In genomic region chr3:191236635-191237034, GRCh38 we compare ENCODE assay signal across 25 cellular contexts. TPM values are rescaled to one million over a fixed set of nuclear protein-coding genes. Genes with fewer than 3 reads are reported as not detected.
DNase-seq lines count a peak whose midpoint lies in the region; ATAC-seq, FAIRE-seq and TF ChIP-seq lines count a peak whose summit lies in the region.
"Had no signal": no experiment of that assay in that cellular context is flagged by ENCODE, and none has a peak within 500 bp of the region (broad histone marks: within the 10 kb centered on the region; RNA-seq: fewer than 3 reads in every experiment).

No MANE protein-coding gene starts in this region.

- no peaks in the 10 kb centered on the region for H3K9me3 ChIP-seq in OCI-LY7 (ENCODE audit: low read length)
- no peaks in the 10 kb centered on the region for H3K9me3 ChIP-seq in tibial artery
- H3K9me3 ChIP-seq: ascending aorta, mucosa of descending colon, neutrophil, right atrium auricular region, SJCRH30 had no signal

- H3K4me2 ChIP-seq in OCI-LY7 (ENCODE audit: low read length): no peak overlapping the region

- no peaks in the 10 kb centered on the region for H3K9me2 ChIP-seq in OCI-LY7 (ENCODE audit: insufficient read depth, low read length)

- DNase-seq in AG10803 (ENCODE audit: low read depth) (peak; percentile 65), OCI-LY7 (ENCODE audit: low spot score) (no peak), chondrocyte (ENCODE audit: low spot score) (no peak), memory B cell (ENCODE audit: low spot score in 2 of 2) (no peak), D721Med (ENCODE audit: insufficient read length, low spot score) (no peak), tibial artery (no peak)
- DNase-seq: ACHN; activated CD4-positive, alpha-beta T cell treated with anti-CD3 and anti-CD28 coated beads for 36 hours; activated gamma-delta T cell treated with Interleukin-2 at 50 U/mL for 16 hours; cortex of kidney; hippocampal formation; mucosa of descending colon; NCI-H2081; NCI-H510A; SJCRH30; stimulated activated CD4-positive, alpha-beta T cell treated with anti-CD3 and anti-CD28 coated beads, Interleukin-1b, Interleukin-23, amount 100 ng/mL, for 48 hours; T-helper 9 cell had no signal

- no peak for TF ChIP-seq CTCF in AG10803 (conservative IDR thresholded peaks at IDR 0.05; ENCODE audit: low read length)
- no peak for TF ChIP-seq CTCF in OCI-LY7 (conservative IDR thresholded peaks at IDR 0.05; ENCODE audit: low read length)
- no peak for TF ChIP-seq CTCF in chondrocyte (IDR thresholded peaks at IDR 0.05)
- TF ChIP-seq CTCF in D721Med (IDR thresholded peaks at IDR 0.05; ENCODE audit: insufficient read depth, missing control alignments): no peak
- TF ChIP-seq CTCF in tibial artery (IDR thresholded peaks at IDR 0.05): no peak

- no peaks in the 10 kb centered on the region for H4K20me1 ChIP-seq in OCI-LY7 (ENCODE audit: insufficient read depth, low read length)

- no peaks in the 10 kb centered on the region for H3K27me3 ChIP-seq in tibial artery
- H3K27me3 ChIP-seq: ascending aorta, neutrophil, right atrium auricular region, SJCRH30 had no signal

- H3K79me2 ChIP-seq in OCI-LY7 (ENCODE audit: insufficient read depth, low read depth, low read length): no peaks in the 10 kb centered on the region

- POLR2A ChIA-PET in OCI-LY7 (lab: Charles Lee): interaction anchor here (1.6 kb wide), 1 partner anchor 10 kb away, joined by 4 read pairs; no protein-coding TSS in a partner anchor

- H3K4me3 ChIP-seq in AG10803 (ENCODE audit: low read length) (no peak overlapping the region), OCI-LY7 (ENCODE audit: low read depth, low read length, poor library complexity, severe bottlenecking) (no peak overlapping the region), tibial artery (no peak overlapping the region)
- H3K4me3 ChIP-seq: ascending aorta, mucosa of descending colon, right atrium auricular region, SJCRH30 had no signal

- H3K4me1 Mint-ChIP-seq in chondrocyte (ENCODE audit: low read depth) (peaks cover 41% of the 10 kb centered on the region), memory B cell (peaks cover 27% of the 10 kb centered on the region)

- no peak overlapping the region for H3K4me3 Mint-ChIP-seq in chondrocyte (ENCODE audit: unreplicated experiment)
- no peak overlapping the region for H3K4me3 Mint-ChIP-seq in memory B cell
- H3K4me3 Mint-ChIP-seq: activated CD4-positive, alpha-beta T cell treated with anti-CD3 and anti-CD28 coated beads for 36 hours had no signal

- no peaks in the 10 kb centered on the region for H3K36me3 ChIP-seq in OCI-LY7 (ENCODE audit: insufficient read depth, low read length)
- H3K36me3 ChIP-seq in tibial artery: no peaks in the 10 kb centered on the region
- H3K36me3 ChIP-seq: ascending aorta, neutrophil, right atrium auricular region, SJCRH30 had no signal

- H3K27ac Mint-ChIP-seq in chondrocyte (ENCODE audit: unreplicated experiment): peak overlapping the region; percentile 90
- peak overlapping the region; percentile 2 for H3K27ac Mint-ChIP-seq in memory B cell
- H3K27ac Mint-ChIP-seq: activated CD4-positive, alpha-beta T cell treated with anti-CD3 and anti-CD28 coated beads for 36 hours had no signal

- H3K27ac ChIP-seq in OCI-LY7 (ENCODE audit: low read depth, low read length, poor library complexity, severe bottlenecking) (no peak overlapping the region), tibial artery (no peak overlapping the region)
- H3K27ac ChIP-seq: ascending aorta, epithelial cell of prostate, HL-60, neutrophil, right atrium auricular region, SJCRH30 had no signal

- BruUV-seq in OCI-LY7 (replicated peaks; lab: Mats Ljungman, UMichigan): no TSS peak

- H2AFZ ChIP-seq in OCI-LY7 (ENCODE audit: low read length): peak overlapping the region; percentile 6; the same call in 1 of the 2 replicates

- H3K36me3 Mint-ChIP-seq in chondrocyte (ENCODE audit: low read depth) (no peaks in the 10 kb centered on the region), memory B cell (no peaks in the 10 kb centered on the region)

- H3K9me3 Mint-ChIP-seq in chondrocyte (ENCODE audit: low read depth) (no peaks in the 10 kb centered on the region), memory B cell (no peaks in the 10 kb centered on the region)

- no peak for ATAC-seq in memory B cell (ENCODE audit: low read depth)
- no peak for ATAC-seq in GM19452 (IDR thresholded peaks at IDR 0.05; ENCODE audit: unreplicated experiment)
- no peak for ATAC-seq in esophagus mucosa
- ATAC-seq: activated CD4-positive, alpha-beta T cell treated with anti-CD3 and anti-CD28 coated beads for 36 hours; left lobe of liver; mucosa of descending colon had no signal

- H3K27me3 Mint-ChIP-seq in chondrocyte (ENCODE audit: low read depth): no peaks in the 10 kb centered on the region
- no peaks in the 10 kb centered on the region for H3K27me3 Mint-ChIP-seq in memory B cell

- CTCF ChIA-PET in OCI-LY7 (lab: Charles Lee; ENCODE audit: unreplicated experiment): no interaction called here

- H3K4me1 ChIP-seq in OCI-LY7 (ENCODE audit: insufficient read depth, low read length, poor library complexity, severe bottlenecking) (peaks cover 14% of the 10 kb centered on the region), tibial artery (peaks cover 0 to 13% (median 0%) of the 10 kb centered on the region in 4 donors)
- H3K4me1 ChIP-seq: ascending aorta, right atrium auricular region, SJCRH30 had no signal

- intact Hi-C loops in OCI-LY7 (cut with micrococcal nuclease; ENCODE audit: unreplicated experiment) (loop anchor here (10.0 kb wide), 1 partner anchor 352 kb away; no protein-coding TSS in a partner anchor), tibial artery (cut with DNase I; ENCODE audit: low total_unique reads) (no loop called here)

- FAIRE-seq in D721Med (lab: Jason Lieb, UNC): no peak

RNA-seq across cellular contexts. Expression of gene OSTN, which starts 37.6 kb away (rescaled TPM):
- not detected in 2 replicates for total RNA-seq in OCI-LY7 (2014; rRNA removed; shearing (Covaris generic))
- total RNA-seq in OCI-LY7 (2022): not detected in 2 replicates
- total RNA-seq in chondrocyte: not detected in 3 replicates
- not detected for total RNA-seq in esophagus mucosa
- total RNA-seq: activated CD4-positive, alpha-beta T cell treated with anti-CD3 and anti-CD28 coated beads for 36 hours; ascending aorta; left lobe of liver; mucosa of descending colon; SJCRH30 had no signal
